In genomic region chr18:55586841-55587240, GRCh38 we compare ENCODE assay signal across 1 cellular context.
TF ChIP-seq lines count a peak whose summit lies in the region.

No MANE protein-coding gene starts in this region.

TF ChIP-seq in K562, 482 proteins besides CTCF, POLR2A, EP300 and RAD21 (continued from another document):
- TF ChIP-seq PBX2 (CRISPR knock-in tag; IDR thresholded peaks at IDR 0.05; ENCODE audit: low read depth): no peak
- peak; percentile 52 for TF ChIP-seq PBX2 (tag; conservative IDR thresholded peaks at IDR 0.05; ENCODE audit: low read depth)
- no peak for TF ChIP-seq GABPB1 (CRISPR knock-in tag; IDR thresholded peaks at IDR 0.05)
- TF ChIP-seq ZBTB43 (CRISPR knock-in tag; IDR thresholded peaks at IDR 0.05): no peak
- no peak for TF ChIP-seq FOXM1 (IDR thresholded peaks at IDR 0.05; ENCODE audit: low read depth)
- TF ChIP-seq FOXM1 (CRISPR knock-in tag; IDR thresholded peaks at IDR 0.05; ENCODE audit: low read depth): no peak
- peak in 1 of 3 experiments; percentile 39 for TF ChIP-seq YY1 (IDR thresholded peaks at IDR 0.05; ENCODE audit: borderline replicate concordance in 1 of 3, control insufficient read depth in 1 of 3, extremely low read depth in 1 of 3, insufficient read depth in 3 of 3, insufficient read length in 1 of 3, insufficient replicate concordance in 2 of 3, low read depth in 1 of 3, low read length in 2 of 3)
- TF ChIP-seq ZNF41 (CRISPR knock-in tag; conservative IDR thresholded peaks at IDR 0.05): no peak
- TF ChIP-seq PKNOX1 (IDR thresholded peaks at IDR 0.05): peak; percentile 49; the same call in 1 of the 2 replicates
- no peak for TF ChIP-seq POLR2H (tag; IDR thresholded peaks at IDR 0.05; ENCODE audit: low read depth)
TF ChIP-seq in K562: peak in this region for 4.
